ENCODE assay signal across 8 cellular contexts in the genomic region with DNA sequence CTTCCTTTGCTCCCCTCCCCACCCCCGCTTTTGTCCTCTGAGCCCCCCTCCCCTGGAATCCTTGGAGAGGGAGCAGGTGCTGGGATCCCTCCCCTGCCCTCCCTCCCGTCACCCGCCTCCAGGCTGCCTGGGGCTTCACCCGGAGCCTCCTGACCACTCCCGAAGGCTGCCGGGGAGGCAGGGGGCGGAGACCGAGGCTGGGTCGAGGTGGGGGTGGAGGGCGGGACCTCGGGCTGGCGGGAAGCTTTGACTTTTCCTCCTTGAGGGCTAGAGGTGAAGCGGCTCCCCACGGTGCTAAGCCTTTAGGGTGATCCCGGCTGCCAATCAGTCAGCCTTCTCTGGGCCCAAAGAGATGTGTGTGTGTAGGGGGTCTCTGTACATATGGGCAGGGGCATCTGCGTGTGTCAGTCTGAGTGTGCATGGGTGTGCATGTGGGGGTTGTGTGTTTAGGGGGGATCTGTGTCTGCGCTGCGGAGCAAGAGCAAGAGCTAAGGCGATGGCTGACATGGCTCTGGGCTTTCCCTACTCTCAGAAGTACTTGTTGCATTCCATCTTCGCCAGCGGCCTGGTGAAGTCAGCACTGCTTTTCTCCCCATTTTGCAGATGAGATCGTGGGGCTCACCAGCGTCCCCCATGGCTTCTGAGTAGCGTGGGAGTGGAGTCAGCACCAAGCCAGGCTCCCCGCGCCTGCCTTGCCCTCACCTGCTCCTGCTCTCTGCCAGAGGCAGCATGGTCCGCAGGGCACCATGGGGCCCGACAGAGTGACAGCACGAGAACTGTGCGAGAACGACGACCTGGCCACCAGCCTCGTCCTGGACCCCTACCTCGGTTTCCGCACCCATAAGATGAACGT. TPM values are rescaled to one million over a fixed set of nuclear protein-coding genes. Genes with fewer than 3 reads are reported as not detected.
DNase-seq lines count a peak whose midpoint lies in the region; ATAC-seq and TF ChIP-seq lines count a peak whose summit lies in the region.

No MANE protein-coding gene starts in this region.

- H3K9me3 Mint-ChIP-seq in HFFc6 = no peaks in the 10 kb centered on the region

- peak overlapping the region; percentile 91 for H3K4me3 Mint-ChIP-seq in HFFc6

- H3K36me3 Mint-ChIP-seq in HFFc6 (ENCODE audit: low read depth) = no peaks in the 10 kb centered on the region; the same call in 1 of the 2 replicates

- DNase-seq in AG20443 (ENCODE audit: low spot score) = peak; percentile 93
- peak; percentile 41 for DNase-seq in HFFc6
- DNase-seq in NOMO-1 treated with dmso at 0.1 percent for 144 hours (lab: John Stamatoyannopoulos, UW; ENCODE audit: unreplicated experiment) = peak; percentile 29
- DNase-seq in activated T-cell treated with anti-CD3 and anti-CD28 coated beads, Interleukin-2, amount 50 U/mL, for 48 hours = peak; percentile 82 to 85
- no peak for DNase-seq in foreskin keratinocyte
- DNase-seq in omental fat pad (ENCODE audit: low spot score) = peak; percentile 49
- peak; percentile 87 for DNase-seq in transverse colon
- DNase-seq in H4 (ENCODE audit: low spot score) = no peak

- H3K27me3 Mint-ChIP-seq in HFFc6 (ENCODE audit: insufficient read depth) = peaks cover 7% of the 10 kb centered on the region

- intact Hi-C loops in transverse colon (cut with DNase I; ENCODE audit: low total_unique reads) = loop anchor here (2.0 kb wide), 1 partner anchor 65 kb away; a partner anchor contains a TSS

- H3K36me3 ChIP-seq in transverse colon = no peaks in the 10 kb centered on the region

- H3K4me3 ChIP-seq in transverse colon = peak overlapping the region; percentile 20 to 96 (median 81)

- no peak for TF ChIP-seq POLR2A in transverse colon (IDR thresholded peaks at IDR 0.05)

- WGBS in transverse colon (ENCODE audit: low coverage in 1 of 2), 2 donors = 54 to 100% methylated on average over 2 to 33 of the region's 36 CpGs

- H3K4me1 ChIP-seq in foreskin keratinocyte = peaks cover 4% of the 10 kb centered on the region
- peaks cover 6 to 43% (median 27%) of the 10 kb centered on the region in 4 donors for H3K4me1 ChIP-seq in transverse colon

- H3K27ac ChIP-seq in foreskin keratinocyte = peak overlapping the region; percentile 86
- H3K27ac ChIP-seq in transverse colon = peak overlapping the region; percentile 83 to 99 (median 96)

- no peaks in the 10 kb centered on the region for H3K9me3 ChIP-seq in transverse colon

- peak overlapping the region; percentile 60 for H3K27ac Mint-ChIP-seq in HFFc6

- H3K27me3 ChIP-seq in foreskin keratinocyte (no peaks in the 10 kb centered on the region), transverse colon (no peaks in the 10 kb centered on the region)

- TF ChIP-seq CTCF in HFFc6 (IDR thresholded peaks at IDR 0.05) (no peak), foreskin keratinocyte (conservative IDR thresholded peaks at IDR 0.05) (no peak), omental fat pad (IDR thresholded peaks at IDR 0.05) (no peak), transverse colon (IDR thresholded peaks at IDR 0.05) (no peak)

- H3K4me1 Mint-ChIP-seq in HFFc6 (ENCODE audit: low read depth) = peaks cover 33% of the 10 kb centered on the region

- TF ChIP-seq EP300 in transverse colon (IDR thresholded peaks at IDR 0.05; ENCODE audit: low read depth) = no peak

- ATAC-seq in foreskin keratinocyte (no peak), omental fat pad (ENCODE audit: low FRiP score) (no peak)

- in situ Hi-C loops in transverse colon (cut with MboI; ENCODE audit: low pct_ligation_motif_present in 1 of 4, low pct_unique_long_range_greater_than_20kb in 1 of 4, low sequenced_read_pairs in 3 of 4) = no loop called here

RNA-seq across cellular contexts. Expression of a gene that starts 1.7 kb away (rescaled TPM):
- total RNA-seq in HFFc6 (2021; fragmentation: NEBNext Ultra II Directional; extraction: Animal tissue kit (Norgen Biotek cat#: 25700)) = 1 to 10 TPM; 3.8 to 6.2 (median 4.4) TPM
- 6.9 and 8.6 TPM in 2 replicates for total RNA-seq in foreskin keratinocyte
- polyA plus RNA-seq in foreskin keratinocyte = 6.0 and 6.5 TPM in 2 replicates
- total RNA-seq in omental fat pad = 10 to 100 TPM in 1 of 4 donors, 1 to 10 TPM in 3; 5.3 to 22.9 (median 6.8) TPM
- 10 to 100 TPM; 27.8 to 80.8 (median 31.3) TPM for total RNA-seq in transverse colon
- 5.4 and 7.9 TPM in 2 replicates for total RNA-seq in H4 (2014; rRNA removed; shearing (Covaris generic))

RNA-seq across cellular contexts. Expression of a gene that starts 13.1 kb away (rescaled TPM):
- total RNA-seq in HFFc6 (2021; fragmentation: NEBNext Ultra II Directional; extraction: Animal tissue kit (Norgen Biotek cat#: 25700)) = not detected
- total RNA-seq in foreskin keratinocyte (0.92 and 2.4 TPM in 2 replicates), omental fat pad (under 1 TPM in 1 of 4 donors, not detected in 3; 0.56 TPM), transverse colon (10 to 100 TPM in 3 of 4 donors, 1 to 10 TPM in 1; 4.0 to 58.7 (median 21.0) TPM)
- polyA plus RNA-seq in foreskin keratinocyte = 1.8 and 2.8 TPM in 2 replicates
- 0.95 TPM in 1 of 2 replicates, not detected in the other for total RNA-seq in H4 (2014; rRNA removed; shearing (Covaris generic))

RNA-seq across cellular contexts. Expression of a gene that starts 16.3 kb away (rescaled TPM):
- not detected for total RNA-seq in HFFc6 (2021; fragmentation: NEBNext Ultra II Directional; extraction: Animal tissue kit (Norgen Biotek cat#: 25700))
- total RNA-seq in foreskin keratinocyte (not detected in 2 replicates), omental fat pad (10 to 100 TPM in 2 of 4 donors, 1 to 10 TPM in 2; 5.6 to 26.7 (median 16.6) TPM), transverse colon (100 to 1,000 TPM in 1 of 4 donors, 10 to 100 TPM in 3; 26.5 to 135 (median 57.4) TPM)
- not detected in 2 replicates for polyA plus RNA-seq in foreskin keratinocyte
- total RNA-seq in H4 (2014; rRNA removed; shearing (Covaris generic)) = not detected in 2 replicates

RNA-seq across cellular contexts. Expression of a gene that starts 21.6 kb away (rescaled TPM):
- under 1 TPM in 1 of 6 experiments, not detected in 5; 0.05 TPM for total RNA-seq in HFFc6 (2021; fragmentation: NEBNext Ultra II Directional; extraction: Animal tissue kit (Norgen Biotek cat#: 25700))
- total RNA-seq in foreskin keratinocyte (0.03 TPM in 1 of 2 replicates, not detected in the other), omental fat pad (under 1 TPM in 1 of 4 donors, not detected in 3; 0.09 TPM), transverse colon (not detected)
- polyA plus RNA-seq in foreskin keratinocyte = not detected in 2 replicates
- not detected in 2 replicates for total RNA-seq in H4 (2014; rRNA removed; shearing (Covaris generic))

RNA-seq across cellular contexts. Expression of a gene that starts 28.8 kb away (rescaled TPM):
- 10 to 100 TPM; 22.2 to 43.4 (median 36.1) TPM for total RNA-seq in HFFc6 (2021; fragmentation: NEBNext Ultra II Directional; extraction: Animal tissue kit (Norgen Biotek cat#: 25700))
- 3.7 and 5.8 TPM in 2 replicates for total RNA-seq in foreskin keratinocyte
- polyA plus RNA-seq in foreskin keratinocyte = 4.1 and 5.4 TPM in 2 replicates
- total RNA-seq in omental fat pad = 1 to 10 TPM in 1 of 4 donors, under 1 TPM in 1, not detected in 2; 0.28 to 1.2 TPM
- under 1 TPM in 1 of 4 donors, not detected in 3; 0.48 TPM for total RNA-seq in transverse colon
- 1.4 and 1.8 TPM in 2 replicates for total RNA-seq in H4 (2014; rRNA removed; shearing (Covaris generic))

Comparison
In these comparisons a context has a peak if more than half of its experiments do, and no peak if none do; other contexts are left out.
1. DNase-seq: peak in AG20443 (single experiment), HFFc6 (single experiment), NOMO-1 treated with dmso at 0.1 percent for 144 hours (single experiment), activated T-cell treated with anti-CD3 and anti-CD28 coated beads, Interleukin-2, amount 50 U/mL, for 48 hours (2 of 2), omental fat pad (single experiment) and transverse colon (single experiment); none in foreskin keratinocyte (0 of 2) and H4 (single experiment).